8 cellular contexts compared by ENCODE assay signal in the genomic region with DNA sequence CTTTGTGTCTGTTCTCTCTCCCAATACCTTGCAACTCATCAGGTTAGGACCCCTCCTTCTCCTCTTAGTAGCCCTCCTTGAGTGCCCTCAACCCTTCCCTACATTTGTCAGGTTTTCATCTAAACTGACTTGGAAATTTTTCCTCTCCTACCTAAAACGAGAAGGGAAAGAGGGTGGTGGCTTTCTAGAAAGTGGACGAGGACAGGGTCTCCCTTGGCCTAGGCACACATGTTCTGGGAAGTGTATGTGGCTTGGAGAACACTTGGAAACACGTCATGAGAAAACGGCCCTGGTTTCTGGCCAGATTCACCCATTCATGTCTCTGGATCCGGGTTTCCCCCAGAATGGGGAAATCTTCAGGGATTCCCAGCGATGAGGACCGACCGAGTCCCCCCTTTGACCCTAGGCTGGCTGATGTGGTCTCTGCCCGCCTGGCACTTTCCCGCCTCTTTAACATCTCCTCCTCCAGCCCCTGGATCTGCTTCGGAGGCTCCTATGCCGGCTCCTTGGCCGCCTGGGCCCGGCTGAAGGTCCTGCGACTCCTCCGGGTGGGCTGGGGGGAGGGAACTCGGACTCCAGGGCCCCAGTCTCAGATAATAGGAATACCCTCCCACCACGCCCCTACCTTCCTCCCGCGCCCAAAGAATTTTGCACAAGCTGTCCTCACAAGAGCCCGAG. TPM values are rescaled to one million over a fixed set of nuclear protein-coding genes. Genes with fewer than 3 reads are reported as not detected.
DNase-seq lines count a peak whose midpoint lies in the region; ATAC-seq and TF ChIP-seq lines count a peak whose summit lies in the region.

No MANE protein-coding gene starts in this region.

- H3K27me3 ChIP-seq in adipocyte (replicated peaks; ENCODE audit: control insufficient read depth, insufficient read depth, low read length): peaks cover 69% of the 10 kb centered on the region
- H3K27me3 ChIP-seq in kidney epithelial cell (ENCODE audit: control insufficient read depth, insufficient read depth, low read length): peaks cover 34% of the 10 kb centered on the region
- peaks cover 34% of the 10 kb centered on the region for H3K27me3 ChIP-seq in thymus (ENCODE audit: control insufficient read depth, insufficient read depth)

- H3K36me3 Mint-ChIP-seq in activated T-cell treated with anti-CD3 and anti-CD28 coated beads, Interleukin-2, amount 50 U/mL, for 72 hours (ENCODE audit: insufficient read depth in 2 of 2): no peaks in the 10 kb centered on the region

- H3K4me1 ChIP-seq in adipocyte (ENCODE audit: control insufficient read depth, insufficient read depth, low read length): peaks cover 3% of the 10 kb centered on the region
- no peaks in the 10 kb centered on the region for H3K4me1 ChIP-seq in thymus (ENCODE audit: control insufficient read depth, insufficient read depth, low read length)

- ATAC-seq in activated T-cell treated with anti-CD3 and anti-CD28 coated beads, Interleukin-2, amount 50 U/mL, for 72 hours (replicated peaks in 1 of 2): no peak
- no peak for ATAC-seq in HG03342 (IDR thresholded peaks at IDR 0.05; ENCODE audit: unreplicated experiment)

- H3K27ac Mint-ChIP-seq in activated T-cell treated with anti-CD3 and anti-CD28 coated beads, Interleukin-2, amount 50 U/mL, for 72 hours: no peak overlapping the region

- peaks cover 6% of the 10 kb centered on the region for H3K4me1 Mint-ChIP-seq in activated T-cell treated with anti-CD3 and anti-CD28 coated beads, Interleukin-2, amount 50 U/mL, for 72 hours (ENCODE audit: low read depth)

- WGBS in thymus: 13% methylated on average over 21 of the region's 21 CpGs

- H3K9me3 Mint-ChIP-seq in activated T-cell treated with anti-CD3 and anti-CD28 coated beads, Interleukin-2, amount 50 U/mL, for 72 hours: no peaks in the 10 kb centered on the region

- TF ChIP-seq CTCF in kidney epithelial cell (IDR thresholded peaks at IDR 0.05; ENCODE audit: insufficient read depth, low read length, poor library complexity, severe bottlenecking): no peak

- H3K4me3 ChIP-seq in adipocyte (ENCODE audit: low read length): peak overlapping the region; percentile 62
- H3K4me3 ChIP-seq in kidney epithelial cell (ENCODE audit: low read depth, low read length): peak overlapping the region; percentile 65
- peak overlapping the region; percentile 45 for H3K4me3 ChIP-seq in thymus (ENCODE audit: low read length)

- H3K27me3 Mint-ChIP-seq in activated T-cell treated with anti-CD3 and anti-CD28 coated beads, Interleukin-2, amount 50 U/mL, for 72 hours (ENCODE audit: low read depth): peaks cover 22% of the 10 kb centered on the region

- H3K9ac ChIP-seq in adipocyte (ENCODE audit: low read length): no peak overlapping the region

- H3K36me3 ChIP-seq in adipocyte (ENCODE audit: control insufficient read depth, insufficient read depth, low read length, severe bottlenecking): no peaks in the 10 kb centered on the region
- no peaks in the 10 kb centered on the region for H3K36me3 ChIP-seq in kidney epithelial cell (ENCODE audit: control insufficient read depth, insufficient read depth, low read length)
- H3K36me3 ChIP-seq in thymus (ENCODE audit: control insufficient read depth, insufficient read depth): no peaks in the 10 kb centered on the region

- no peak for DNase-seq in activated T-cell treated with anti-CD3 and anti-CD28 coated beads, Interleukin-2, amount 50 U/mL, for 72 hours
- no peak for DNase-seq in activated T-cell treated with anti-CD3 and anti-CD28 coated beads for 4 hours
- DNase-seq in adipocyte (ENCODE audit: low read depth): no peak
- no peak for DNase-seq in kidney epithelial cell (ENCODE audit: low read depth)
- DNase-seq in stimulated activated naive CD4-positive, alpha-beta T cell treated with Interleukin-2 at 50 U/mL for 16 hours (lab: John Stamatoyannopoulos, UW): no peak
- no peak for DNase-seq in T1000 (lab: John Stamatoyannopoulos, UW)

- H3K4me3 Mint-ChIP-seq in activated T-cell treated with anti-CD3 and anti-CD28 coated beads, Interleukin-2, amount 50 U/mL, for 72 hours: peak overlapping the region; percentile 89 to 92

- H3K9me3 ChIP-seq in adipocyte (ENCODE audit: control insufficient read depth, low read length) (no peaks in the 10 kb centered on the region), thymus (ENCODE audit: control insufficient read depth) (peaks cover 1% of the 10 kb centered on the region)

- peak overlapping the region; percentile 42 for H3K27ac ChIP-seq in thymus (ENCODE audit: low read depth)

RNA-seq across cellular contexts. Expression of a gene that starts 2.9 kb away (rescaled TPM):
- 1 to 10 TPM; 5.3 to 5.6 TPM for total RNA-seq in activated T-cell treated with anti-CD3 and anti-CD28 coated beads, Interleukin-2, amount 50 U/mL, for 72 hours
- total RNA-seq in kidney epithelial cell: 1.6 and 2.2 TPM in 2 replicates
- polyA plus RNA-seq in thymus: 96.4 TPM
